Comparison of ENCODE assay signal across 1 cellular context in genomic region chr6:53829698-53830221, GRCh38.
TF ChIP-seq lines count a peak whose summit lies in the region.

No MANE protein-coding gene starts in this region.

TF ChIP-seq in HepG2, 621 proteins besides CTCF, POLR2A, EP300 and RAD21 (continued from another document and continues in another):
- no peak for TF ChIP-seq ZNF225 (CRISPR knock-in tag; IDR thresholded peaks at IDR 0.05)
- no peak for TF ChIP-seq SMYD3 (CRISPR knock-in tag; IDR thresholded peaks at IDR 0.05)
- TF ChIP-seq MNT (IDR thresholded peaks at IDR 0.05) = no peak
- no peak for TF ChIP-seq ZNF205 (CRISPR knock-in tag; IDR thresholded peaks at IDR 0.05)
- no peak for TF ChIP-seq ZBTB14 (CRISPR knock-in tag; IDR thresholded peaks at IDR 0.05)
- no peak for TF ChIP-seq SIN3A (IDR thresholded peaks at IDR 0.05; ENCODE audit: borderline replicate concordance, low read depth, low read length)
- TF ChIP-seq ARID3A (IDR thresholded peaks at IDR 0.05; ENCODE audit: low read depth, low read length) = 0 out of 2 replicates have a peak, but pooled peaks have one; percentile 26
- no peak for TF ChIP-seq HIC2 (CRISPR knock-in tag; IDR thresholded peaks at IDR 0.05; ENCODE audit: low read depth)
- TF ChIP-seq SPEN (CRISPR knock-in tag; IDR thresholded peaks at IDR 0.05; ENCODE audit: low read depth) = no peak; the same call in 1 of the 2 replicates
- no peak for TF ChIP-seq ZNF451 (CRISPR knock-in tag; IDR thresholded peaks at IDR 0.05)
- peak; percentile 27; the same call in 1 of the 2 replicates for TF ChIP-seq FOXJ3 (CRISPR knock-in tag; IDR thresholded peaks at IDR 0.05; ENCODE audit: borderline replicate concordance)
- TF ChIP-seq KAT2B (IDR thresholded peaks at IDR 0.05; ENCODE audit: borderline replicate concordance, low read depth, low read length) = no peak
- no peak for TF ChIP-seq HDAC6 (IDR thresholded peaks at IDR 0.05; ENCODE audit: low read depth, low read length)
- TF ChIP-seq RFXAP (CRISPR knock-in tag; IDR thresholded peaks at IDR 0.05; ENCODE audit: borderline replicate concordance) = no peak
- TF ChIP-seq ZNF329 (CRISPR knock-in tag; IDR thresholded peaks at IDR 0.05; ENCODE audit: low read depth) = no peak
- peak; percentile 49 for TF ChIP-seq ARID5B (CRISPR knock-in tag; IDR thresholded peaks at IDR 0.05)
- no peak for TF ChIP-seq BRCA1 (CRISPR knock-in tag; IDR thresholded peaks at IDR 0.05)
- peak; percentile 48 for TF ChIP-seq PAXIP1 (CRISPR knock-in tag; conservative IDR thresholded peaks at IDR 0.05)
- no peak for TF ChIP-seq ZBTB7A (CRISPR knock-in tag; IDR thresholded peaks at IDR 0.05)
- no peak for TF ChIP-seq LCORL (IDR thresholded peaks at IDR 0.05)
- peak; percentile 54; the same call in 1 of the 2 replicates for TF ChIP-seq LCORL (CRISPR knock-in tag; IDR thresholded peaks at IDR 0.05)
- TF ChIP-seq HOXA3 (CRISPR knock-in tag; IDR thresholded peaks at IDR 0.05) = peak; percentile 35; the same call in 1 of the 2 replicates
- no peak for TF ChIP-seq ZNF580 (CRISPR knock-in tag; IDR thresholded peaks at IDR 0.05; ENCODE audit: borderline replicate concordance, low read depth)
- TF ChIP-seq ZNF550 (CRISPR knock-in tag; IDR thresholded peaks at IDR 0.05; ENCODE audit: borderline replicate concordance) = no peak
- TF ChIP-seq TRAFD1 (CRISPR knock-in tag; IDR thresholded peaks at IDR 0.05; ENCODE audit: borderline replicate concordance) = no peak
- peak; percentile 88 for TF ChIP-seq HNF4G (IDR thresholded peaks at IDR 0.05; ENCODE audit: borderline replicate concordance, low read depth, low read length)
- no peak for TF ChIP-seq HNF4G (CRISPR knock-in tag; IDR thresholded peaks at IDR 0.05; ENCODE audit: borderline replicate concordance, low read depth)
- no peak for TF ChIP-seq SP5 (CRISPR knock-in tag; IDR thresholded peaks at IDR 0.05; ENCODE audit: borderline replicate concordance, low read depth)
- TF ChIP-seq ZNF510 (CRISPR knock-in tag; IDR thresholded peaks at IDR 0.05; ENCODE audit: low read depth) = 0 out of 2 replicates have a peak, but pooled peaks have one; percentile 68
- TF ChIP-seq WIZ (CRISPR knock-in tag; IDR thresholded peaks at IDR 0.05) = no peak
- no peak for TF ChIP-seq EED (CRISPR knock-in tag; IDR thresholded peaks at IDR 0.05)
- TF ChIP-seq SNRNP70 (IDR thresholded peaks at IDR 0.05; ENCODE audit: low read depth, low read length) = no peak
- no peak for TF ChIP-seq KLF6 (CRISPR knock-in tag; IDR thresholded peaks at IDR 0.05)
- TF ChIP-seq MIXL1 (CRISPR knock-in tag; IDR thresholded peaks at IDR 0.05) = no peak
- TF ChIP-seq MAX (IDR thresholded peaks at IDR 0.05) = no peak
- TF ChIP-seq ZBTB21 (CRISPR knock-in tag; IDR thresholded peaks at IDR 0.05) = no peak
- TF ChIP-seq ZNF512B (CRISPR knock-in tag; IDR thresholded peaks at IDR 0.05; ENCODE audit: borderline replicate concordance) = no peak
- no peak for TF ChIP-seq NKX3-1 (CRISPR knock-in tag; IDR thresholded peaks at IDR 0.05)
- TF ChIP-seq TP53 (CRISPR knock-in tag; conservative IDR thresholded peaks at IDR 0.05) = no peak
- no peak for TF ChIP-seq ZBTB44 (CRISPR knock-in tag; IDR thresholded peaks at IDR 0.05)
- peak; percentile 42 for TF ChIP-seq ZEB1 (IDR thresholded peaks at IDR 0.05; ENCODE audit: insufficient replicate concordance, low read depth)
